Comparison of ENCODE assay signal across 12 cellular contexts in the genomic region with DNA sequence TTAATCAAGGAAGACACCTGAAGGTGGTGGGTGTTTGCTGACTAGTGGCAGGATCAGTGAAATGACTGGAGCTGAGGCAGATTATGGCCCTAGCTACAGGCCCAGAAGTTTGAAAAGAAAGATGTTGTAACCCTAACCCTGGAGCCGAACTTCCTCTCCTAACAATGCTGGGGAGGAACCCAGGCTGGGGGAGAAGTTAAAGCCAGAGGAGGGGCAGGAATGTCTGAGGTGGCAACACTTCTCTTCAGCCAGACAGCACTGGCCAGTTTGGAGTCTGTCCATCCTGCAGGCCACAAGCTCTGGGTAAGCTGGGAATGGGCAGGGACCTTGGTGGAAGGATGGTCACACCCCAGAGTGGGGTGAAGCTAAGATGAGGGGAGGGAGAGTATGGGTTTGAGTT. TPM values are rescaled to one million over a fixed set of nuclear protein-coding genes. Genes with fewer than 3 reads are reported as not detected.
DNase-seq lines count a peak whose midpoint lies in the region; ATAC-seq and TF ChIP-seq lines count a peak whose summit lies in the region.
"Had no signal": no experiment of that assay in that cellular context is flagged by ENCODE, and none has a peak within 500 bp of the region (broad histone marks: within the 10 kb centered on the region; RNA-seq: fewer than 3 reads in every experiment).

A gene (plus strand): TSS at position 265 of the 400 bp plus-strand sequence. CDS start 1,023 bp downstream, outside the sequence.

- no TSS peak for BruUV-seq in PC-9 (replicated peaks; lab: Mats Ljungman, UMichigan)

- no peaks in the 10 kb centered on the region; the same call in 1 of the 2 replicates for H3K36me3 ChIP-seq in SU-DHL-6 (ENCODE audit: low read length)
- H3K36me3 ChIP-seq in heart left ventricle: no peaks in the 10 kb centered on the region
- H3K36me3 ChIP-seq in MM.1S (replicated peaks; ENCODE audit: insufficient read depth, low read length): no peaks in the 10 kb centered on the region
- no peaks in the 10 kb centered on the region for H3K36me3 ChIP-seq in PC-9 (ENCODE audit: low read depth)
- H3K36me3 ChIP-seq: WERI-Rb-1 had no signal

- H3K79me2 ChIP-seq in SU-DHL-6 (ENCODE audit: insufficient read depth, low read length) (peaks cover 12% of the 10 kb centered on the region), MM.1S (ENCODE audit: low read length) (no peaks in the 10 kb centered on the region), PC-9 (ENCODE audit: low read depth) (no peaks in the 10 kb centered on the region)

- H3K9me3 ChIP-seq in SU-DHL-6 (ENCODE audit: insufficient read depth, low read length) (no peaks in the 10 kb centered on the region), heart left ventricle (no peaks in the 10 kb centered on the region), MM.1S (replicated peaks; ENCODE audit: insufficient read depth, low read length) (no peaks in the 10 kb centered on the region), PC-9 (ENCODE audit: insufficient read depth, low read depth) (no peaks in the 10 kb centered on the region)

- peaks cover 3 to 6% of the 10 kb centered on the region in 2 donors for H3K36me3 Mint-ChIP-seq in stimulated activated naive B cell treated with anti-CD40 and anti-IgM and Interleukin-4, amounts not matched to agents 10 μg/mL and 1 μg/mL and 100 μg/mL, for 72 hours

- TF ChIP-seq POLR2A in heart left ventricle (IDR thresholded peaks at IDR 0.05): no peak

- peak; percentile 14 for DNase-seq in activated CD4-positive, alpha-beta T cell treated with anti-CD3 and anti-CD28 coated beads for 48 hours
- DNase-seq in activated CD4-positive, alpha-beta T cell treated with anti-CD3 and anti-CD28 coated beads for 1 hour: no peak
- DNase-seq in heart left ventricle (peak in 3 of 5 donors; percentile 36 to 56 (median 40)), MM.1S (no peak), PC-9 (no peak), epidermal melanocyte (ENCODE audit: insufficient read length, low spot score) (no peak)
- no peak for DNase-seq in stimulated activated naive B cell treated with anti-CD40 and anti-IgM and Interleukin-4, amounts not matched to agents 10 μg/mL and 1 μg/mL and 100 μg/mL, for 72 hours
- DNase-seq: NCI-H1417 treated with DMSO at 0.1 percent for 48 hours had no signal

- H3K9me2 ChIP-seq in SU-DHL-6 (replicated peaks; ENCODE audit: insufficient read depth, low read length) (no peaks in the 10 kb centered on the region), MM.1S (replicated peaks; ENCODE audit: insufficient read depth, low read length) (no peaks in the 10 kb centered on the region), PC-9 (ENCODE audit: insufficient read depth) (no peaks in the 10 kb centered on the region)

- H3K4me3 Mint-ChIP-seq in stimulated activated naive B cell treated with anti-CD40 and anti-IgM and Interleukin-4, amounts not matched to agents 10 μg/mL and 1 μg/mL and 100 μg/mL, for 72 hours: peak within 1 kb of the TSS; percentile 78 to 79

- no peaks in the 10 kb centered on the region for H4K20me1 ChIP-seq in SU-DHL-6 (ENCODE audit: low read depth, low read length)
- no peaks in the 10 kb centered on the region for H4K20me1 ChIP-seq in MM.1S (ENCODE audit: insufficient read depth, low read length)
- no peaks in the 10 kb centered on the region for H4K20me1 ChIP-seq in PC-9 (ENCODE audit: insufficient read depth)

- H3K27me3 ChIP-seq in SU-DHL-6 (ENCODE audit: low read length) (no peaks in the 10 kb centered on the region), heart left ventricle (no peaks in the 10 kb centered on the region), MM.1S (replicated peaks; ENCODE audit: insufficient read depth, low read length) (peaks cover 57% of the 10 kb centered on the region), PC-9 (ENCODE audit: insufficient read depth, low read depth) (no peaks in the 10 kb centered on the region)

- 50 to 65% (median 56%) methylated on average over 1 of the region's 1 CpG for WGBS in heart left ventricle, 4 donors

- H3K9ac ChIP-seq in SU-DHL-6 (ENCODE audit: low read length) (peak within 1 kb of the TSS; percentile 31), MM.1S (ENCODE audit: low read length) (no peak within 1 kb of the TSS)

- H3F3A ChIP-seq in SU-DHL-6 (ENCODE audit: insufficient read depth) (peaks cover 51% of the 10 kb centered on the region), MM.1S (ENCODE audit: insufficient read depth, low read length) (no peaks in the 10 kb centered on the region), PC-9 (ENCODE audit: insufficient read depth, low read depth) (no peaks in the 10 kb centered on the region)

- ATAC-seq in heart left ventricle: peak in 3 of 4 donors; percentile 35 to 60 (median 44)
- ATAC-seq in stimulated activated naive B cell treated with anti-CD40 and anti-IgM and Interleukin-4, amounts not matched to agents 10 μg/mL and 1 μg/mL and 100 μg/mL, for 72 hours (replicated peaks): no peak

- H3K4me1 Mint-ChIP-seq in stimulated activated naive B cell treated with anti-CD40 and anti-IgM and Interleukin-4, amounts not matched to agents 10 μg/mL and 1 μg/mL and 100 μg/mL, for 72 hours: peaks cover 50 to 69% of the 10 kb centered on the region in 2 donors

- H2AFZ ChIP-seq in SU-DHL-6 (ENCODE audit: low read depth, low read length, severe bottlenecking) (peak within 1 kb of the TSS; percentile 1), MM.1S (ENCODE audit: low read length) (no peak within 1 kb of the TSS), PC-9 (no peak within 1 kb of the TSS)

- no peaks in the 10 kb centered on the region for H3K27me3 Mint-ChIP-seq in stimulated activated naive B cell treated with anti-CD40 and anti-IgM and Interleukin-4, amounts not matched to agents 10 μg/mL and 1 μg/mL and 100 μg/mL, for 72 hours

- intact Hi-C loops in heart left ventricle (cut with DNase I) (no loop called here), PC-9 (cut with micrococcal nuclease; ENCODE audit: unreplicated experiment) (no loop called here)

- CTCF ChIA-PET in PC-9 (lab: Charles Lee): interaction anchor here (1.1 kb wide), 1 partner anchor 13 kb away, joined by 3 read pairs; no protein-coding TSS in a partner anchor

- H3K4me2 ChIP-seq in SU-DHL-6 (ENCODE audit: low read depth, low read length, poor library complexity, severe bottlenecking): peak within 1 kb of the TSS; percentile 27
- no peak within 1 kb of the TSS for H3K4me2 ChIP-seq in MM.1S (ENCODE audit: low read depth, low read length)
- no peak within 1 kb of the TSS for H3K4me2 ChIP-seq in PC-9

- H3K4me1 ChIP-seq in heart left ventricle: peaks cover 0 to 76% (median 11%) of the 10 kb centered on the region in 12 donors
- H3K4me1 ChIP-seq in MM.1S (ENCODE audit: low read length): peaks cover 17% of the 10 kb centered on the region
- H3K4me1 ChIP-seq in PC-9 (replicated peaks; ENCODE audit: insufficient read depth): no peaks in the 10 kb centered on the region

- H3K4me3 ChIP-seq in SU-DHL-6 (ENCODE audit: insufficient read depth, low read length, poor library complexity, severe bottlenecking) (no peak within 1 kb of the TSS), heart left ventricle (peak within 1 kb of the TSS in 4 of 12 donors; percentile 4 to 58 (median 18)), MM.1S (ENCODE audit: low read length) (no peak within 1 kb of the TSS), PC-9 (no peak within 1 kb of the TSS)
- H3K4me3 ChIP-seq: coronary artery had no signal

- POLR2A ChIA-PET in PC-9 (lab: Charles Lee; ENCODE audit: unreplicated experiment): no interaction called here

- TF ChIP-seq CTCF in SU-DHL-6 (IDR thresholded peaks at IDR 0.05; ENCODE audit: insufficient read depth, low read length, poor library complexity, severe bottlenecking) (no peak), heart left ventricle (IDR thresholded peaks at IDR 0.05) (no peak), MM.1S (IDR thresholded peaks at IDR 0.05; ENCODE audit: low read length) (no peak), PC-9 (conservative IDR thresholded peaks at IDR 0.05) (no peak)

- H3K27ac ChIP-seq in SU-DHL-6 (ENCODE audit: low read depth, low read length) (peak within 1 kb of the TSS; percentile 63), heart left ventricle (peak within 1 kb of the TSS in 5 of 12 donors; percentile 3 to 86 (median 38)), MM.1S (ENCODE audit: low read length) (no peak within 1 kb of the TSS), PC-9 (no peak within 1 kb of the TSS)
- H3K27ac ChIP-seq: WERI-Rb-1 had no signal

- H3K9me3 Mint-ChIP-seq in stimulated activated naive B cell treated with anti-CD40 and anti-IgM and Interleukin-4, amounts not matched to agents 10 μg/mL and 1 μg/mL and 100 μg/mL, for 72 hours: no peaks in the 10 kb centered on the region

- H3K27ac Mint-ChIP-seq in stimulated activated naive B cell treated with anti-CD40 and anti-IgM and Interleukin-4, amounts not matched to agents 10 μg/mL and 1 μg/mL and 100 μg/mL, for 72 hours: peak within 1 kb of the TSS; percentile 94

RNA-seq across cellular contexts. Expression of the gene that starts here (rescaled TPM):
- total RNA-seq in heart left ventricle (10 to 100 TPM in 2 of 9 donors, 1 to 10 TPM in 6, not detected in 1; 1.6 to 58.0 (median 3.7) TPM), PC-9 (2021) (1.6 TPM in 2 replicates)
- polyA plus RNA-seq in heart left ventricle: 1 to 10 TPM; 2.3 to 5.2 TPM
- total RNA-seq: A673 had no signal

Comparison
In these comparisons a context has a peak if more than half of its experiments do, and no peak if none do; other contexts are left out.
1. DNase-seq: peak in activated CD4-positive, alpha-beta T cell treated with anti-CD3 and anti-CD28 coated beads for 48 hours (single experiment) and heart left ventricle (3 of 5); none in activated CD4-positive, alpha-beta T cell treated with anti-CD3 and anti-CD28 coated beads for 1 hour (single experiment), stimulated activated naive B cell treated with anti-CD40 and anti-IgM and Interleukin-4, amounts not matched to agents 10 μg/mL and 1 μg/mL and 100 μg/mL, for 72 hours (single experiment), MM.1S (single experiment), PC-9 (0 of 2) and epidermal melanocyte (single experiment).
2. ATAC-seq: peak in heart left ventricle (3 of 4); none in stimulated activated naive B cell treated with anti-CD40 and anti-IgM and Interleukin-4, amounts not matched to agents 10 μg/mL and 1 μg/mL and 100 μg/mL, for 72 hours (0 of 2).